Comparison of ENCODE assay signal across 28 cellular contexts in genomic region chr11:86335131-86335768, GRCh38. TPM values are rescaled to one million over a fixed set of nuclear protein-coding genes. Genes with fewer than 3 reads are reported as not detected.
DNase-seq lines count a peak whose midpoint lies in the region; ATAC-seq, FAIRE-seq and TF ChIP-seq lines count a peak whose summit lies in the region.
"Had no signal": no experiment of that assay in that cellular context is flagged by ENCODE, and none has a peak within 500 bp of the region (broad histone marks: within the 10 kb centered on the region; RNA-seq: fewer than 3 reads in every experiment).

No MANE protein-coding gene starts in this region.

- ATAC-seq in GM12878 (no peak), GM21447 (IDR thresholded peaks at IDR 0.05; ENCODE audit: unreplicated experiment) (no peak), HG02571 (IDR thresholded peaks at IDR 0.05; ENCODE audit: unreplicated experiment) (no peak)
- ATAC-seq: activated CD4-positive, alpha-beta T cell treated with anti-CD3 and anti-CD28 coated beads for 36 hours; activated T-helper 17 cell treated with anti-CD3 and anti-CD28 coated beads, Interleukin-2, amount 50 U/mL, for 72 hours; heart left ventricle; K562; left colon had no signal

- H3K27ac ChIP-seq in HUES6 (ENCODE audit: low read depth, low read length) (peak overlapping the region; percentile 37; the same call in 1 of the 2 replicates), GM12878 (ENCODE audit: control insufficient read depth, insufficient read depth) (peak overlapping the region; percentile 33; the same call in 1 of the 2 replicates), smooth muscle cell (ENCODE audit: low read depth) (peak overlapping the region; percentile 55)
- H3K27ac ChIP-seq: BLaER1, cardiac muscle cell, heart left ventricle had no signal

- H3K79me2 ChIP-seq in GM12878 (ENCODE audit: control insufficient read depth, insufficient read depth, low read length) (no peaks in the 10 kb centered on the region), smooth muscle cell (ENCODE audit: low read depth) (peaks cover 6% of the 10 kb centered on the region)

- FAIRE-seq in GM12878 (lab: Jason Lieb, UNC) = no peak
- FAIRE-seq: A204.1, endometrium, K562, TTC549 had no signal

- H4K20me1 ChIP-seq in GM12878 (ENCODE audit: control insufficient read depth, insufficient read depth) (no peaks in the 10 kb centered on the region), smooth muscle cell (ENCODE audit: low read depth) (no peaks in the 10 kb centered on the region)
- H4K20me1 ChIP-seq: BLaER1 had no signal

- H3K4me2 ChIP-seq in GM12878 (ENCODE audit: control insufficient read depth, insufficient read depth) (no peak overlapping the region), smooth muscle cell (no peak overlapping the region)
- H3K4me2 ChIP-seq: BLaER1 had no signal

- BruUV-seq in GM12878 (replicated peaks; lab: Mats Ljungman, UMichigan) = no TSS peak

- SMC1A ChIA-PET in GM12878 (lab: Charles Lee; ENCODE audit: uncharacterized antibody, unreplicated experiment) = interaction anchor here (1.4 to 2.2 kb wide), 3 partner anchors 10 to 33 kb away, joined by 4 to 9 read pairs (median 5); partner anchors contain the start of gene HIKESHI

- DNase-seq in NCI-H2171 treated with DMSO at 0.1 percent for 48 hours (lab: John Stamatoyannopoulos, UW) (peak; percentile 47), NCI-H2171 (lab: John Stamatoyannopoulos, UW) (no peak), GM12878 (ENCODE audit: low read depth, low spot score) (no peak), smooth muscle cell (lab: John Stamatoyannopoulos, UW; ENCODE audit: unreplicated experiment) (no peak), cortex of kidney (lab: John Stamatoyannopoulos, UW) (no peak)
- DNase-seq: activated CD4-positive, alpha-beta T cell treated with anti-CD3 and anti-CD28 coated beads for 36 hours; amniotic stem cell; COR-L47; heart left ventricle; left colon; mesenchymal stem cell; naive B cell; NCI-H1048; NCI-H1930; NCI-H446; retina; stimulated activated CD4-positive, alpha-beta T cell treated with anti-CD3 and anti-CD28 coated beads, Interleukin-2, amount 100 ng/mL, for 48 hours; stimulated activated naive CD4-positive, alpha-beta T cell treated with Interleukin-2 at 50 U/mL for 16 hours had no signal

- POLR2A ChIA-PET in GM12878 (lab: Charles Lee) = interaction anchor here (0.6 kb wide), 1 partner anchor 18 kb away, joined by 5 read pairs; no protein-coding TSS in a partner anchor

- H3F3A ChIP-seq in smooth muscle cell (ENCODE audit: low read depth) = no peaks in the 10 kb centered on the region

- no peak for TF ChIP-seq POLR2A in GM12878 (IDR thresholded peaks at IDR 0.05; ENCODE audit: low read depth, low read length)

- peaks cover 38% of the 10 kb centered on the region for H3K36me3 ChIP-seq in HUES6 (ENCODE audit: control insufficient read depth, insufficient read depth, low read length)
- H3K36me3 ChIP-seq in GM12878 (ENCODE audit: control insufficient read depth in 2 of 2, insufficient read depth in 2 of 2, low read length in 1 of 2) = peaks cover 0 to 6% of the 10 kb centered on the region in 2 experiments; a peak in 3 of 4 replicates
- H3K36me3 ChIP-seq in smooth muscle cell (ENCODE audit: low read depth) = peaks cover 6% of the 10 kb centered on the region

- H3K9me3 ChIP-seq in HUES6 (ENCODE audit: control insufficient read depth, insufficient read depth, low read depth, low read length) = peaks cover 8% of the 10 kb centered on the region; the same call in 1 of the 2 replicates
- H3K9me3 ChIP-seq in GM12878 (replicated peaks; ENCODE audit: control insufficient read depth, insufficient read depth, low read length) = no peaks in the 10 kb centered on the region; the same call in 1 of the 3 replicates
- H3K9me3 ChIP-seq in smooth muscle cell (replicated peaks; ENCODE audit: low read depth) = no peaks in the 10 kb centered on the region
- H3K9me3 ChIP-seq: BLaER1, heart left ventricle had no signal

- H3K27me3 ChIP-seq in HUES6 (ENCODE audit: control insufficient read depth, insufficient read depth, low read length) (no peaks in the 10 kb centered on the region), GM12878 (replicated peaks in 1 of 2; ENCODE audit: control insufficient read depth in 2 of 2, insufficient read depth in 2 of 2, low read length in 1 of 2) (no peaks in the 10 kb centered on the region), smooth muscle cell (ENCODE audit: low read depth) (no peaks in the 10 kb centered on the region)
- H3K27me3 ChIP-seq: BLaER1, cardiac muscle cell, heart left ventricle had no signal

- H2AFZ ChIP-seq in GM12878 (ENCODE audit: control insufficient read depth, low read depth, low read length) (no peak overlapping the region), smooth muscle cell (ENCODE audit: low read depth) (no peak overlapping the region)

- H3K9ac ChIP-seq in HUES6 (ENCODE audit: low read length) (no peak overlapping the region), GM12878 (ENCODE audit: control insufficient read depth, insufficient read depth, low read length) (no peak overlapping the region), smooth muscle cell (ENCODE audit: low read depth) (no peak overlapping the region)
- H3K9ac ChIP-seq: BLaER1 had no signal

- 98% methylated on average over 6 of the region's 6 CpGs for WGBS in GM12878 (ENCODE audit: insufficient coverage, insufficient replicate concordance, low lambda C conversion rate, missing lambda C conversion rate)
- WGBS in smooth muscle cell (ENCODE audit: low lambda C conversion rate) = 77% methylated on average over 6 of the region's 6 CpGs

- in situ Hi-C loops in GM12878 (cut with MboI) = no loop called here

- no peaks in the 10 kb centered on the region for H3K4me1 ChIP-seq in HUES6 (ENCODE audit: control insufficient read depth, insufficient read depth, low read length)
- no peaks in the 10 kb centered on the region for H3K4me1 ChIP-seq in GM12878 (ENCODE audit: control insufficient read depth, insufficient read depth, low read length)
- no peaks in the 10 kb centered on the region for H3K4me1 ChIP-seq in smooth muscle cell (ENCODE audit: low read depth)
- H3K4me1 ChIP-seq: BLaER1 had no signal

- TF ChIP-seq EP300 in GM12878 (IDR thresholded peaks at IDR 0.05; ENCODE audit: borderline replicate concordance in 1 of 2, control insufficient read depth in 1 of 2, low read depth in 2 of 2, low read length in 2 of 2) = no peak

- CTCF ChIA-PET in GM12878 (lab: Yijun Ruan, JAX) = interaction anchor here (0.8 kb wide), 1 partner anchor 26 kb away, joined by 3 read pairs; no protein-coding TSS in a partner anchor

- intact Hi-C loops in GM12878 (cut with micrococcal nuclease; ENCODE audit: unreplicated experiment) = no loop called here

- TF ChIP-seq CTCF in GM12878 (IDR thresholded peaks at IDR 0.05 in 2 of 3, conservative IDR thresholded peaks at IDR 0.05 in 1 of 3; ENCODE audit: control insufficient read depth in 2 of 3, extremely low read depth in 1 of 3, insufficient read depth in 1 of 3, low read depth in 3 of 3, low read length in 3 of 3) = no peak
- TF ChIP-seq CTCF in smooth muscle cell (IDR thresholded peaks at IDR 0.05; ENCODE audit: borderline replicate concordance, insufficient read depth, poor library complexity, severe bottlenecking) = no peak

- no peak overlapping the region for H3K4me3 ChIP-seq in HUES6 (ENCODE audit: low read depth, low read length)
- H3K4me3 ChIP-seq in GM12878 = no peak overlapping the region
- no peak overlapping the region for H3K4me3 ChIP-seq in smooth muscle cell
- H3K4me3 ChIP-seq: BLaER1, cardiac muscle cell, heart left ventricle, K562 had no signal

- no peak for TF ChIP-seq RAD21 in GM12878 (IDR thresholded peaks at IDR 0.05; ENCODE audit: insufficient read depth, low read depth, low read length)

- RAD21 ChIA-PET in GM12878 (lab: Charles Lee; ENCODE audit: unreplicated experiment) = no interaction called here

TF ChIP-seq in GM12878, 131 proteins besides CTCF, POLR2A, EP300 and RAD21 (continues in another document):
- TF ChIP-seq TCF3 (IDR thresholded peaks at IDR 0.05; ENCODE audit: borderline replicate concordance, insufficient read depth, low read depth, low read length) = no peak

RNA-seq across cellular contexts. Expression of gene HIKESHI, which starts 33.2 kb away (rescaled TPM):
- total RNA-seq in GM12878 (2013; cell fraction: nucleolus; rRNA removed) = 41.9 and 43.2 TPM in 2 replicates
- 57.9 and 70.5 TPM in 2 replicates for total RNA-seq in GM12878 (2014; rRNA removed)
- 53.3 and 54.0 TPM in 2 replicates for total RNA-seq in GM12878 (2014; rRNA removed; fragmentation: Illumina TruSeq; extraction: Trizol)
- total RNA-seq in GM12878 (2021) = 42.3 and 43.1 TPM in 2 replicates
- 40.1 TPM for polyA plus RNA-seq in GM12878 (2011; ENCODE audit: low read depth)
- 113 and 124 TPM in 2 replicates for polyA plus RNA-seq in GM12878 (2011; rRNA removed)
- polyA plus RNA-seq in GM12878 (2011; cell fraction: cytosol; rRNA removed) = 53.5 and 55.5 TPM in 2 replicates
- polyA plus RNA-seq in GM12878 (2011; cell fraction: nucleus; rRNA removed) = 42.7 and 70.1 TPM in 2 replicates
- polyA plus RNA-seq in GM12878 (2012) = 40.0 and 49.7 TPM in 2 replicates
- polyA plus RNA-seq in GM12878 (2014; fragmentation: Illumina TruSeq; extraction: Trizol) = 50.0 and 67.1 TPM in 2 replicates
- polyA plus RNA-seq in GM12878 (2014; fragmentation: Nextera tagmentation; extraction: Ambion mirVana) = 100 to 1,000 TPM; 156 to 228 TPM
- polyA plus RNA-seq in GM12878 (2014; rRNA removed) = 42.3 and 56.9 TPM in 2 replicates
- 100 to 1,000 TPM; 116 to 119 TPM for polyA plus RNA-seq in GM12878 (2016; fragmentation: Nextera tagmentation; extraction: Ambion mirVana)
- 48.2 and 53.0 TPM in 2 replicates for polyA minus RNA-seq in GM12878 (2011; rRNA and poly(A)+ RNA removed)
- 11.2 and 15.4 TPM in 2 replicates for polyA minus RNA-seq in GM12878 (2011; cell fraction: cytosol; rRNA and poly(A)+ RNA removed)
- 10.8 and 15.4 TPM in 2 replicates for polyA minus RNA-seq in GM12878 (2011; cell fraction: nucleus; rRNA and poly(A)+ RNA removed)
- 63.0 and 75.3 TPM in 2 replicates for total RNA-seq in smooth muscle cell
- 71.1 and 75.1 TPM in 2 replicates for polyA plus RNA-seq in smooth muscle cell

RNA-seq across cellular contexts. Expression of gene CCDC81, which starts 39.4 kb away (rescaled TPM):
- total RNA-seq in GM12878 (2013; cell fraction: nucleolus; rRNA removed) = 3.8 and 4.1 TPM in 2 replicates
- total RNA-seq in GM12878 (2014; rRNA removed) = 0.16 and 0.17 TPM in 2 replicates
- total RNA-seq in GM12878 (2014; rRNA removed; fragmentation: Illumina TruSeq; extraction: Trizol) = 0.27 and 0.32 TPM in 2 replicates
- 0.13 and 0.19 TPM in 2 replicates for total RNA-seq in GM12878 (2021)
- not detected for polyA plus RNA-seq in GM12878 (2011; ENCODE audit: low read depth)
- 0.49 and 0.53 TPM in 2 replicates for polyA plus RNA-seq in GM12878 (2011; rRNA removed)
- 0.12 TPM in 2 replicates for polyA plus RNA-seq in GM12878 (2011; cell fraction: cytosol; rRNA removed)
- polyA plus RNA-seq in GM12878 (2011; cell fraction: nucleus; rRNA removed) = 1.0 and 1.1 TPM in 2 replicates
- 0.16 and 0.17 TPM in 2 replicates for polyA plus RNA-seq in GM12878 (2012)
- 0.47 TPM in 1 of 2 replicates, not detected in the other for polyA plus RNA-seq in GM12878 (2014; fragmentation: Illumina TruSeq; extraction: Trizol)
- polyA plus RNA-seq in GM12878 (2014; fragmentation: Nextera tagmentation; extraction: Ambion mirVana) = under 1 TPM; 0.13 to 0.31 TPM
- 0.06 and 0.18 TPM in 2 replicates for polyA plus RNA-seq in GM12878 (2014; rRNA removed)
- polyA plus RNA-seq in GM12878 (2016; fragmentation: Nextera tagmentation; extraction: Ambion mirVana) = under 1 TPM; 0.15 to 0.33 TPM
- 0.44 and 0.57 TPM in 2 replicates for polyA minus RNA-seq in GM12878 (2011; rRNA and poly(A)+ RNA removed)
- not detected in 2 replicates for polyA minus RNA-seq in GM12878 (2011; cell fraction: cytosol; rRNA and poly(A)+ RNA removed)
- polyA minus RNA-seq in GM12878 (2011; cell fraction: nucleus; rRNA and poly(A)+ RNA removed) = 0.97 and 1.3 TPM in 2 replicates
- 6.5 and 9.8 TPM in 2 replicates for total RNA-seq in smooth muscle cell
- 4.3 and 4.8 TPM in 2 replicates for polyA plus RNA-seq in smooth muscle cell
